In the genomic region with DNA sequence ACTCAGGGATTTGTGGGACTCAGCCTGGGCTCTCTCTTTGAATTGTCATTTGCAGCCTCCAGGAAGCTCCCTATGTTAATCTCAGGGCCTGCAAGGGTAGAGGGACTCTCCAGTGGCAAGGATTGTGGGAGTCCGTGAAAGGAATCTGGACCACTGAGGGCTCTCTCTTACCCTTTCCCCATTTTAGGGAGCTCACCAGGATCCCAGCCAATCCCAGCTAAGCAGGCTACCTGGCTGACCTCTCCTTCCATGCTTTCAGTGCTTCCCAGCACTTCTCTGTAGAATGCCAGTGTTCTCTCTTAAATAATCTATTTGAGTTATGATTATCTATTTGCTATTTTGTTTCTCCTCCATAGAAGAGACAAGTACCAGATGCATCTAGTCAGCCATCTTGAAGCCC, we compare ENCODE assay signal across 20 cellular contexts.
"Had no signal": no experiment of that assay in that cellular context is flagged by ENCODE, and none has a peak within 500 bp of the region (broad histone marks: within the 10 kb centered on the region; RNA-seq: fewer than 3 reads in every experiment).

No MANE protein-coding gene starts in this region.

- H3K36me3 ChIP-seq: esophagus muscularis mucosa, gastrocnemius medialis, tibial nerve, upper lobe of right lung, vagina had no signal

- H3K27me3 ChIP-seq: esophagus muscularis mucosa, gastrocnemius medialis, testis, tibial nerve, vagina had no signal

- H3K9me3 ChIP-seq: gastrocnemius medialis, testis, upper lobe of right lung, vagina had no signal

- ATAC-seq: effector memory CD8-positive, alpha-beta T cell; gastrocnemius medialis; left ventricle myocardium superior; naive thymus-derived CD4-positive, alpha-beta T cell; right cardiac atrium; stimulated activated naive B cell treated with anti-CD40 and anti-IgM and Interleukin-4, amounts not matched to agents 10 μg/mL and 1 μg/mL and 100 μg/mL, for 72 hours; stimulated activated naive CD8-positive, alpha-beta T cell treated with anti-CD3 and anti-CD28 coated beads, Interleukin-15, amount 100 ng/mL, for 72 hours; upper lobe of right lung had no signal

- H3K4me1 ChIP-seq: esophagus muscularis mucosa, gastrocnemius medialis, testis, tibial nerve, upper lobe of right lung, vagina had no signal

- H3K4me2 ChIP-seq: smooth muscle cell had no signal

- DNase-seq: effector memory CD8-positive, alpha-beta T cell; gastrocnemius medialis; glutamatergic neuron; immature natural killer cell; left ventricle myocardium superior; mesendoderm; naive thymus-derived CD4-positive, alpha-beta T cell; nephron progenitor cell; posterior cingulate gyrus; right cardiac atrium; stimulated activated CD4-positive, alpha-beta T cell treated with anti-CD3 and anti-CD28 coated beads, Interleukin-4, amount 100 ng/mL, for 1 hour; stimulated activated naive B cell treated with anti-CD40 and anti-IgM and Interleukin-4, amounts not matched to agents 10 μg/mL and 1 μg/mL and 100 μg/mL, for 72 hours; stimulated activated naive CD8-positive, alpha-beta T cell treated with anti-CD3 and anti-CD28 coated beads, Interleukin-15, amount 100 ng/mL, for 72 hours; testis; upper lobe of right lung had no signal

- H3K27ac ChIP-seq: epithelial cell of prostate, esophagus muscularis mucosa, gastrocnemius medialis, testis, upper lobe of right lung, vagina had no signal

- H3K4me3 ChIP-seq: esophagus muscularis mucosa, gastrocnemius medialis, smooth muscle cell, testis, tibial nerve, upper lobe of right lung, vagina had no signal
